In the genomic region with DNA sequence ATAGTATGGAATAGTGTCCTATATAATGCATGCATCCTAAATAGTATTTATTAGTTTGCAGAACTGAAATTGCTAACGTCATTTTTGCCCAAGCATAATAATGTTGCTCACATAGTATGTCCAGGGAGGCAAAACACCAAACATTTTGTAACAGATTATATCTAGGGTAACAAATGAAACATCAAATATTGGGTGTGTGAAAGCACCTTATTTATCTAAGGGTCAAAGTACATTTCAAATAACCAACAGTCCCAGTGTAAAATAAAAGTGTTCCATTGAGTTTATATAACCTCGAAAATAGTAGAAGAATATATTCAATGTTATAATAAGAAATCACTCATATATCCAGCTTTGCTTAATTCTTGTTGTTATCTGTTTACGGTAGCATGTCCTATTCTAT, we compare ENCODE assay signal across 35 cellular contexts.
"Had no signal": no experiment of that assay in that cellular context is flagged by ENCODE, and none has a peak within 500 bp of the region (broad histone marks: within the 10 kb centered on the region; RNA-seq: fewer than 3 reads in every experiment).

No MANE protein-coding gene starts in this region.

- H3K9me3 ChIP-seq: adrenal gland, ascending aorta, body of pancreas, breast epithelium had no signal

- H3K4me1 ChIP-seq: adrenal gland, ascending aorta, body of pancreas, breast epithelium had no signal

- DNase-seq: activated effector memory CD4-positive, alpha-beta T cell treated with anti-CD3 and anti-CD28 coated beads, Interleukin-2, amount 50 U/mL, for 16 hours; activated effector memory CD4-positive, alpha-beta T cell treated with Interleukin-2 at 50 U/mL for 16 hours; activated gamma-delta T cell; activated gamma-delta T cell treated with Interleukin-2 at 50 U/mL for 16 hours; activated naive CD4-positive, alpha-beta T cell; activated naive CD4-positive, alpha-beta T cell treated with anti-CD3 and anti-CD28 coated beads for 36 hours; activated naive CD4-positive, alpha-beta T cell treated with anti-CD3 and anti-CD28 coated beads, Interleukin-2, amount 10 ng/mL, durations not matched to agents 7 days and 5 days; activated naive CD4-positive, alpha-beta T cell treated with anti-CD3 and anti-CD28 coated beads, Interleukin-2, amount 50 U/mL, for 16 hours; activated naive CD4-positive, alpha-beta T cell treated with Interleukin-2 at 50 U/mL for 16 hours; activated naive CD8-positive, alpha-beta T cell treated with anti-CD3 and anti-CD28 coated beads for 36 hours; activated naive CD8-positive, alpha-beta T cell treated with anti-CD3 and anti-CD28 coated beads, Interleukin-2, amount 10 ng/mL, durations not matched to agents 7 days and 5 days; activated naive CD8-positive, alpha-beta T cell treated with anti-CD3 and anti-CD28 coated beads, Interleukin-2, amount 50 U/mL, for 24 hours; activated T-cell treated with anti-CD3 and anti-CD28 coated beads for 4 hours; activated T-cell treated with anti-CD3 and anti-CD28 coated beads, Interleukin-2, amount 50 U/mL, for 1 hour; activated T-cell treated with anti-CD3 and anti-CD28 coated beads, Interleukin-2, amount 50 U/mL, for 24 hours; activated T-cell treated with anti-CD3 and anti-CD28 coated beads, Interleukin-2, amount 50 U/mL, for 4 hours; activated T-cell treated with anti-CD3 and anti-CD28 coated beads, Interleukin-2, amount 50 U/mL, for 48 hours; activated T-cell treated with anti-CD3 and anti-CD28 coated beads, Interleukin-2, amount 50 U/mL, for 72 hours; adrenal gland; amniotic stem cell; amygdala; anterior cingulate cortex; aorta; body of pancreas; brain microvascular endothelial cell; caudate nucleus; central memory CD4-positive, alpha-beta T cell; cerebellar nuclear complex had no signal

- H3K27ac ChIP-seq: adrenal gland, ascending aorta, body of pancreas, brain microvascular endothelial cell, breast epithelium, cardiac muscle cell had no signal

- FAIRE-seq: astrocyte, bronchial epithelial cell had no signal

- H3K36me3 ChIP-seq: adrenal gland, ascending aorta, brain microvascular endothelial cell, breast epithelium, cardiac muscle cell had no signal

- ATAC-seq: activated naive CD4-positive, alpha-beta T cell treated with anti-CD3 and anti-CD28 coated beads, Interleukin-2, amount 50 U/mL, for 72 hours; activated naive CD8-positive, alpha-beta T cell treated with anti-CD3 and anti-CD28 coated beads, Interleukin-2, amount 50 U/mL, for 24 hours; activated T-cell treated with anti-CD3 and anti-CD28 coated beads, Interleukin-2, amount 50 U/mL, for 4 hours; activated T-cell treated with anti-CD3 and anti-CD28 coated beads, Interleukin-2, amount 50 U/mL, for 72 hours; activated T-helper 17 cell treated with anti-CD3 and anti-CD28 coated beads, Interleukin-2, amount 50 U/mL, for 72 hours; body of pancreas had no signal

- H3K27me3 ChIP-seq: adrenal gland, ascending aorta, body of pancreas, brain microvascular endothelial cell, breast epithelium, cardiac muscle cell had no signal

- H3K4me3 ChIP-seq: adrenal gland, ascending aorta, body of pancreas, breast epithelium, cardiac muscle cell had no signal
